In the genomic region with DNA sequence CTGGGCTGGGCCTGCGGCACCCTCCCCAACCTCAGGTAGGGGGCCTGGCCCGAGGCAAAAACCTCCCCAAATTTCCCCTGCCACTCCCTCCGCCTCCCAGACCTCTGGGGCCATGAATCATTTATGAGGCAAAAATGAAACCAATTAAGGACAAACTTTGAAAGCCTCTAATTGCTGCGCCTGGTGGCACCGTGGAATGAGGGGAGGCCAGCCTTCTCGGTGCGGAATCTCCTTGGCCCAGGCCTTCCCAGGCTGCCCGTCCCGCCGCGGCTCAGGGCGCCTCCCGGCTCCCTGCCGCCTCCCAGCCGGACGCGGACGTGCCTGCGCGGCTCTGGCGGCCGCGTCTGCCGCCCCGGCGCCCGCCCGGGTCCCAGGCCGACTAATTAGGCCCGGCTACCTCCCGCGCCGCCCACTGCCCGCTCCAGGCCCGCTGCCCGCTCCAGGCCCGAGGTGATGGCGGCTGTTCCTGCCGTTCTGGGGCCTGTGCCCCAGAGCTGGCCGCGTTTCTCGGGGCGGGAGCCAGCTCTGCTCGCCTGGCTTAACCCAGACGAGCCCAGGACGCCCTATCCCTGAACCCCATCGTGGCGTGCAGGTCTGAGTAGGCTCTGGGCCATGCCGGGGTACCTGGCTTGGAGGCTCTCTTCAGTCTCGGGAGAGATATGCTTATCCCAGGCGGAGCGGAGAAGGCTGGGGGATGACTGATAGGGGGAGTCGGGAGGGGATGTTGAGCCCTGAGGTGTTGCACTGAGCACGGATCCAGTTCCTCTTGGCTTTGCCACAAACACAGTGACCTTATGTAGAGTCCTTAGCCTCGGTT, we compare ENCODE assay signal across 7 cellular contexts. TPM values are rescaled to one million over a fixed set of nuclear protein-coding genes. Genes with fewer than 3 reads are reported as not detected.
DNase-seq lines count a peak whose midpoint lies in the region; ATAC-seq and TF ChIP-seq lines count a peak whose summit lies in the region.

No MANE protein-coding gene starts in this region.

- in situ Hi-C loops in brain microvascular endothelial cell (cut with HindIII; ENCODE audit: low pct_ligation_motif_present, low sequenced_read_pairs): no loop called here

- H3K9me3 Mint-ChIP-seq in stimulated activated effector memory CD8-positive, alpha-beta T cell treated with anti-CD3 and anti-CD28 coated beads, Interleukin-12 subunit alpha, Interleukin-12 subunit beta, amount 100 ng/mL, for 72 hours: no peaks in the 10 kb centered on the region

- TF ChIP-seq CTCF in RWPE2 (IDR thresholded peaks at IDR 0.05; ENCODE audit: poor library complexity, severe bottlenecking) (no peak), brain microvascular endothelial cell (IDR thresholded peaks at IDR 0.05; ENCODE audit: low read depth, low read length, missing control alignments) (no peak)

- peak overlapping the region; percentile 72 for H3K4me3 Mint-ChIP-seq in stimulated activated effector memory CD8-positive, alpha-beta T cell treated with anti-CD3 and anti-CD28 coated beads, Interleukin-12 subunit alpha, Interleukin-12 subunit beta, amount 100 ng/mL, for 72 hours

- H3K36me3 Mint-ChIP-seq in stimulated activated effector memory CD8-positive, alpha-beta T cell treated with anti-CD3 and anti-CD28 coated beads, Interleukin-12 subunit alpha, Interleukin-12 subunit beta, amount 100 ng/mL, for 72 hours: peaks cover 6% of the 10 kb centered on the region

- peak; percentile 69 for DNase-seq in GM19238 (ENCODE audit: insufficient read length, low spot score)
- no peak for DNase-seq in RWPE2 (ENCODE audit: low spot score)
- no peak for DNase-seq in brain microvascular endothelial cell
- DNase-seq in left lobe of liver (ENCODE audit: low spot score): no peak
- peak; percentile 30 to 80 for DNase-seq in stimulated activated effector memory CD8-positive, alpha-beta T cell treated with anti-CD3 and anti-CD28 coated beads, Interleukin-12 subunit alpha, Interleukin-12 subunit beta, amount 100 ng/mL, for 72 hours (ENCODE audit: low spot score in 2 of 2)
- no peak for DNase-seq in NCI-H1092 treated with DMSO at 0.1 percent for 48 hours (lab: John Stamatoyannopoulos, UW)
- DNase-seq in GM19240 (ENCODE audit: insufficient read length, low spot score): no peak

- peak overlapping the region; percentile 57 for H3K27ac ChIP-seq in RWPE2 (ENCODE audit: poor library complexity, severe bottlenecking)
- peak overlapping the region; percentile 75 for H3K27ac ChIP-seq in brain microvascular endothelial cell

- H3K4me1 Mint-ChIP-seq in stimulated activated effector memory CD8-positive, alpha-beta T cell treated with anti-CD3 and anti-CD28 coated beads, Interleukin-12 subunit alpha, Interleukin-12 subunit beta, amount 100 ng/mL, for 72 hours: peaks cover 80% of the 10 kb centered on the region

- H3K9me3 ChIP-seq in RWPE2 (ENCODE audit: severe bottlenecking): no peaks in the 10 kb centered on the region

- peak overlapping the region; percentile 83 for H3K27ac Mint-ChIP-seq in stimulated activated effector memory CD8-positive, alpha-beta T cell treated with anti-CD3 and anti-CD28 coated beads, Interleukin-12 subunit alpha, Interleukin-12 subunit beta, amount 100 ng/mL, for 72 hours

- H3K36me3 ChIP-seq in RWPE2 (ENCODE audit: low read depth) (no peaks in the 10 kb centered on the region), brain microvascular endothelial cell (replicated peaks) (no peaks in the 10 kb centered on the region)

- H3K4me1 ChIP-seq in RWPE2 (ENCODE audit: insufficient read depth, poor library complexity, severe bottlenecking): peaks cover 23% of the 10 kb centered on the region

- peak; percentile 69 for ATAC-seq in RWPE2 (ENCODE audit: low read depth)
- peak; percentile 32 for ATAC-seq in left lobe of liver
- peak; percentile 53 for ATAC-seq in stimulated activated effector memory CD8-positive, alpha-beta T cell treated with anti-CD3 and anti-CD28 coated beads, Interleukin-12 subunit alpha, Interleukin-12 subunit beta, amount 100 ng/mL, for 72 hours

- H3K4me3 ChIP-seq in RWPE2 (ENCODE audit: severe bottlenecking): peak overlapping the region; percentile 30
- H3K4me3 ChIP-seq in brain microvascular endothelial cell (ENCODE audit: low read depth, low read length): peak overlapping the region; percentile 22

- H3K27me3 ChIP-seq in RWPE2 (ENCODE audit: insufficient read depth, poor library complexity, severe bottlenecking): no peaks in the 10 kb centered on the region
- H3K27me3 ChIP-seq in brain microvascular endothelial cell (replicated peaks): no peaks in the 10 kb centered on the region

RNA-seq across cellular contexts. Expression of a gene that starts 20.1 kb away (rescaled TPM):
- total RNA-seq in left lobe of liver: 64.0 TPM

Comparison
In these comparisons a context has a peak if more than half of its experiments do, and no peak if none do; other contexts are left out.
1. DNase-seq: peak in GM19238 (single experiment) and stimulated activated effector memory CD8-positive, alpha-beta T cell treated with anti-CD3 and anti-CD28 coated beads, Interleukin-12 subunit alpha, Interleukin-12 subunit beta, amount 100 ng/mL, for 72 hours (2 of 2); none in RWPE2 (single experiment), brain microvascular endothelial cell (single experiment), left lobe of liver (single experiment), NCI-H1092 treated with DMSO at 0.1 percent for 48 hours (single experiment) and GM19240 (single experiment).
2. Peak in every context shown above with its lines, with median percentiles within 50 percentile points of each other: ATAC-seq.